ENCODE assay signal across 10 cellular contexts in genomic region chr17:40326832-40327199, GRCh38. TPM values are rescaled to one million over a fixed set of nuclear protein-coding genes. Genes with fewer than 3 reads are reported as not detected.
DNase-seq lines count a peak whose midpoint lies in the region; ATAC-seq, FAIRE-seq and TF ChIP-seq lines count a peak whose summit lies in the region.
"Had no signal": no experiment of that assay in that cellular context is flagged by ENCODE, and none has a peak within 500 bp of the region (broad histone marks: within the 10 kb centered on the region; RNA-seq: fewer than 3 reads in every experiment).

No MANE protein-coding gene starts in this region.

- in situ Hi-C loops in HAP-1 (cut with MboI; ENCODE audit: low sequenced_read_pairs): no loop called here

- no peaks in the 10 kb centered on the region for H3K27me3 ChIP-seq in HAP-1 (ENCODE audit: low read depth)

- peaks cover 78% of the 10 kb centered on the region for H3K4me1 Mint-ChIP-seq in T-helper 17 cell

- H3K27me3 Mint-ChIP-seq in T-helper 17 cell: no peaks in the 10 kb centered on the region

- intact Hi-C loops in kidney (cut with DNase I): no loop called here

- peak overlapping the region in 1 of 2 donors; percentile 62 for H3K9ac ChIP-seq in kidney (ENCODE audit: low read length in 2 of 2)

- peaks cover 6% of the 10 kb centered on the region for H3K36me3 Mint-ChIP-seq in T-helper 17 cell (ENCODE audit: low read depth)

- TF ChIP-seq CTCF in GM12875 (IDR thresholded peaks at IDR 0.05; ENCODE audit: borderline replicate concordance, insufficient read depth, low read depth, low read length) (no peak), kidney (IDR thresholded peaks at IDR 0.05; ENCODE audit: borderline replicate concordance, extremely low read depth, insufficient read depth) (no peak)

- H3K36me3 ChIP-seq in kidney (ENCODE audit: control insufficient read depth in 1 of 2, insufficient read depth in 2 of 2, low read length in 2 of 2) (no peaks in the 10 kb centered on the region), HAP-1 (replicated peaks) (no peaks in the 10 kb centered on the region; the same call in 1 of the 2 replicates)

- peak overlapping the region; percentile 36 for H3K4me3 ChIP-seq in GM12875 (ENCODE audit: low read depth, low read length)
- H3K4me3 ChIP-seq in kidney (ENCODE audit: low read length in 2 of 2): no peak overlapping the region
- H3K4me3 ChIP-seq in skin epidermis: peak overlapping the region in 3 of 7 experiments; percentile 1 to 13 (median 8)
- no peak overlapping the region for H3K4me3 ChIP-seq in HAP-1

- ATAC-seq in T-helper 17 cell (no peak), GM19328 (IDR thresholded peaks at IDR 0.05; ENCODE audit: unreplicated experiment) (no peak)

- no peak for FAIRE-seq in kidney (lab: Jason Lieb, UNC)

- no peaks in the 10 kb centered on the region for H3K9me3 ChIP-seq in T-helper 17 cell (ENCODE audit: control insufficient read depth, low read length, poor library complexity, severe bottlenecking)
- H3K9me3 ChIP-seq in kidney (ENCODE audit: control insufficient read depth in 1 of 2, low read length in 2 of 2): no peaks in the 10 kb centered on the region
- H3K9me3 ChIP-seq in HAP-1: no peaks in the 10 kb centered on the region

- H3K4me1 ChIP-seq in kidney (ENCODE audit: control insufficient read depth in 1 of 2, insufficient read depth in 1 of 2, low read depth in 1 of 2, low read length in 2 of 2): peaks cover 71 to 88% of the 10 kb centered on the region in 2 donors
- H3K4me1 ChIP-seq in HAP-1: no peaks in the 10 kb centered on the region

- DNase-seq in T-helper 17 cell (no peak), kidney (no peak), NCI-H1048 (lab: John Stamatoyannopoulos, UW) (no peak), Kasumi-1 (lab: John Stamatoyannopoulos, UW) (no peak), HAP-1 (ENCODE audit: low spot score in 2 of 2) (no peak)
- DNase-seq: cerebellar nuclear complex, GDM1 had no signal

- H3K27ac ChIP-seq in kidney (ENCODE audit: low read depth in 2 of 2, low read length in 2 of 2): peak overlapping the region; percentile 52 to 53
- H3K27ac ChIP-seq in skin epidermis: peak overlapping the region; percentile 15 to 99 (median 95)

- H3K27ac Mint-ChIP-seq in T-helper 17 cell: peak overlapping the region; percentile 99

- peak overlapping the region; percentile 96 for H3K4me3 Mint-ChIP-seq in T-helper 17 cell

RNA-seq across cellular contexts. Expression of gene RARA, which starts 17.8 kb away (rescaled TPM):
- total RNA-seq in T-helper 17 cell (100 to 1,000 TPM in 1 of 2 donors, 10 to 100 TPM in 1; 97.0 to 106 TPM), kidney (45.7 TPM)
- 22.5 TPM for polyA plus RNA-seq in kidney (ENCODE audit: insufficient read depth, low read depth, low replicate concordance)

RNA-seq across cellular contexts. Expression of gene GJD3, which starts 37.7 kb away (rescaled TPM):
- total RNA-seq in T-helper 17 cell: not detected
- total RNA-seq in kidney: 2.6 TPM
- not detected for polyA plus RNA-seq in kidney (ENCODE audit: insufficient read depth, low read depth, low replicate concordance)

RNA-seq across cellular contexts. Expression of gene CDC6, which starts 39.1 kb away (rescaled TPM):
- total RNA-seq in T-helper 17 cell: 1 to 10 TPM; 1.2 to 2.7 TPM
- total RNA-seq in kidney: 1.7 TPM
- polyA plus RNA-seq in kidney (ENCODE audit: insufficient read depth, low read depth, low replicate concordance): 0.49 TPM
